ENCODE assay signal across 1 cellular context in the genomic region with DNA sequence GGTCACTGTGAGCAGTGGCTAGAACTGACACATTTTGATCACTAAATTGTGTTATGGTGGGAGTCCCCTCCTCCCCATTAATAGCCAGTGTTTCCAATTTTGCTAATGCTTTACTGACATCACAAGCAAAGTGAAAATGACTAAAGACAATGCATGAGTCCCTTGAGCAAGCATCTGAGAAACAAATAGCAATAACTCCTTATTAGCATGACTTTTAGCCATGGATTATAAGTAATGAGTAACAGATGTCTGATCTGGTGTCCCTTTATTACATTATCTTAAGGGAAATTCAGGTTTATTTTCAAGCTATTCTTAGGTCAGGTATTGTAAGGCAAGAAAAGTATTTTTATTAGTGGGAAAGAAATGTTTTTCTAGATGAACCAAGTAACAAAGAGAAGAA.
A peak's percentile ranks its signal among the peaks of the same experiment; 100 is the strongest.
TF ChIP-seq lines count a peak whose summit lies in the region.

No MANE protein-coding gene starts in this region.

TF ChIP-seq in SK-N-SH treated with all-trans-retinoic acid at 6 μM for 48 hours, 23 proteins besides CTCF, POLR2A, EP300 and RAD21 (continued from another document):
- TF ChIP-seq SNAI2 (CRISPR knock-in tag; IDR thresholded peaks at IDR 0.05) = peak; percentile 33; the same call in 1 of the 2 replicates
- TF ChIP-seq, protein P1, sequence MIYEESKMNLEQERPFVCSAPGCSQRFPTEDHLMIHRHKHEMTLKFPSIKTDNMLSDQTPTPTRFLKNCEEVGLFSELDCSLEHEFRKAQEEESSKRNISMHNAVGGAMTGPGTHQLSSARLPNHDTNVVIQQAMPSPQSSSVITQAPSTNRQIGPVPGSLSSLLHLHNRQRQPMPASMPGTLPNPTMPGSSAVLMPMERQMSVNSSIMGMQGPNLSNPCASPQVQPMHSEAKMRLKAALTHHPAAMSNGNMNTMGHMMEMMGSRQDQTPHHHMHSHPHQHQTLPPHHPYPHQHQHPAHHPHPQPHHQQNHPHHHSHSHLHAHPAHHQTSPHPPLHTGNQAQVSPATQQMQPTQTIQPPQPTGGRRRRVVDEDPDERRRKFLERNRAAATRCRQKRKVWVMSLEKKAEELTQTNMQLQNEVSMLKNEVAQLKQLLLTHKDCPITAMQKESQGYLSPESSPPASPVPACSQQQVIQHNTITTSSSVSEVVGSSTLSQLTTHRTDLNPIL (CRISPR knock-in tag; IDR thresholded peaks at IDR 0.05; ENCODE audit: low read depth) = peak; percentile 74; the same call in 1 of the 2 replicates
